Comparison of ENCODE assay signal across 8 cellular contexts in genomic region chr5:74685979-74686631, GRCh38. TPM values are rescaled to one million over a fixed set of nuclear protein-coding genes. Genes with fewer than 3 reads are reported as not detected.
DNase-seq lines count a peak whose midpoint lies in the region; ATAC-seq, FAIRE-seq and TF ChIP-seq lines count a peak whose summit lies in the region.

No MANE protein-coding gene starts in this region.

- H3K9me3 ChIP-seq in adrenal gland (replicated peaks in 1 of 3) (no peaks in the 10 kb centered on the region), iPS-20b (ENCODE audit: insufficient read depth, low read depth, low read length) (no peaks in the 10 kb centered on the region)

- intact Hi-C loops in adrenal gland (cut with DNase I), result no loop called here

- peak overlapping the region; percentile 74 for H3K4me3 Mint-ChIP-seq in stimulated activated memory B cell treated with anti-CD40 and anti-IgM and Interleukin-4, amounts not matched to agents 10 μg/mL and 1 μg/mL and 100 μg/mL, for 72 hours

- H3K4me3 ChIP-seq in AG09309 (ENCODE audit: control insufficient read depth, low read depth, low read length) (peak overlapping the region; percentile 100), adrenal gland (peak overlapping the region in 2 of 4 donors; percentile 63 to 87), iPS-20b (ENCODE audit: low read length) (peak overlapping the region; percentile 77)

- H3K27ac ChIP-seq in adrenal gland (peak overlapping the region in 3 of 5 donors; percentile 67 to 91 (median 83)), iPS-20b (ENCODE audit: low read length) (no peak overlapping the region)

- H3K27ac Mint-ChIP-seq in stimulated activated memory B cell treated with anti-CD40 and anti-IgM and Interleukin-4, amounts not matched to agents 10 μg/mL and 1 μg/mL and 100 μg/mL, for 72 hours, result peak overlapping the region; percentile 61

- H3K4me1 ChIP-seq in adrenal gland (replicated peaks in 1 of 2) (peaks cover 16% of the 10 kb centered on the region in 2 donors), iPS-20b (ENCODE audit: insufficient read depth, low read length) (peaks cover 9% of the 10 kb centered on the region; the same call in 1 of the 2 replicates)

- H3K36me3 ChIP-seq in adrenal gland (replicated peaks in 1 of 2), result peaks cover 0 to 12% of the 10 kb centered on the region in 2 donors
- peaks cover 17% of the 10 kb centered on the region; the same call in 1 of the 2 replicates for H3K36me3 ChIP-seq in iPS-20b (ENCODE audit: insufficient read depth, low read depth, low read length)

- TF ChIP-seq CTCF in AG09309 (IDR thresholded peaks at IDR 0.05; ENCODE audit: control insufficient read depth, insufficient read depth, low read depth, low read length, missing control alignments) (no peak), adrenal gland (IDR thresholded peaks at IDR 0.05) (no peak)

- ATAC-seq in HG03439 (IDR thresholded peaks at IDR 0.05; ENCODE audit: unreplicated experiment), result peak; percentile 49
- ATAC-seq in stimulated activated memory B cell treated with anti-CD40 and anti-IgM and Interleukin-4, amounts not matched to agents 10 μg/mL and 1 μg/mL and 100 μg/mL, for 72 hours, result peak; percentile 89

- no peaks in the 10 kb centered on the region for H3K9me3 Mint-ChIP-seq in stimulated activated memory B cell treated with anti-CD40 and anti-IgM and Interleukin-4, amounts not matched to agents 10 μg/mL and 1 μg/mL and 100 μg/mL, for 72 hours

- DNase-seq in AG09309 (ENCODE audit: low read depth) (no peak), GM19239 (ENCODE audit: insufficient read length, low spot score) (peak; percentile 35), adrenal gland (peak in 4 of 7 donors; percentile 32 to 56 (median 37)), ecto neural progenitor cell (ENCODE audit: low spot score) (no peak), midbrain (lab: John Stamatoyannopoulos, UW) (no peak)

- peak overlapping the region; percentile 83; the same call in 1 of the 2 replicates for H3K9ac ChIP-seq in iPS-20b (ENCODE audit: low read depth, low read length)

- H3K27me3 ChIP-seq in adrenal gland, result no peaks in the 10 kb centered on the region
- 0 out of 2 replicates have a peak, but pooled peaks cover 10% of the 10 kb centered on the region for H3K27me3 ChIP-seq in iPS-20b (ENCODE audit: insufficient read depth, low read length)

- FAIRE-seq in GM19239 (lab: Jason Lieb, UNC), result peak; percentile 79

- H3K4me1 Mint-ChIP-seq in stimulated activated memory B cell treated with anti-CD40 and anti-IgM and Interleukin-4, amounts not matched to agents 10 μg/mL and 1 μg/mL and 100 μg/mL, for 72 hours, result peaks cover 30% of the 10 kb centered on the region

- peaks cover 13% of the 10 kb centered on the region for H3K36me3 Mint-ChIP-seq in stimulated activated memory B cell treated with anti-CD40 and anti-IgM and Interleukin-4, amounts not matched to agents 10 μg/mL and 1 μg/mL and 100 μg/mL, for 72 hours

- no peaks in the 10 kb centered on the region for H3K27me3 Mint-ChIP-seq in stimulated activated memory B cell treated with anti-CD40 and anti-IgM and Interleukin-4, amounts not matched to agents 10 μg/mL and 1 μg/mL and 100 μg/mL, for 72 hours

- 61 to 66% (median 63%) methylated on average over 9 to 10 of the region's 10 CpGs for WGBS in adrenal gland, 4 donors

- TF ChIP-seq POLR2A in adrenal gland (IDR thresholded peaks at IDR 0.05), result no peak

RNA-seq across cellular contexts. Expression of gene HEXB, which starts 1.1 kb away (rescaled TPM):
- 100 to 1,000 TPM; 118 to 216 (median 146) TPM for total RNA-seq in adrenal gland
- polyA plus RNA-seq in adrenal gland, result 100 to 1,000 TPM in 1 of 3 donors, 10 to 100 TPM in 2; 92.0 to 119 (median 99.5) TPM

RNA-seq across cellular contexts. Expression of gene ENC1, which starts 45.6 kb away (rescaled TPM):
- 10 to 100 TPM in 2 of 8 donors, 1 to 10 TPM in 6; 2.1 to 31.6 (median 5.0) TPM for total RNA-seq in adrenal gland
- 1 to 10 TPM; 2.7 to 3.4 (median 2.9) TPM for polyA plus RNA-seq in adrenal gland

Comparison
In these comparisons a context has a peak if more than half of its experiments do, and no peak if none do; other contexts are left out.
1. DNase-seq: peak in GM19239 (single experiment) and adrenal gland (4 of 7); none in AG09309 (single experiment), ecto neural progenitor cell (single experiment) and midbrain (single experiment).